ENCODE assay signal across 8 cellular contexts in the genomic region with DNA sequence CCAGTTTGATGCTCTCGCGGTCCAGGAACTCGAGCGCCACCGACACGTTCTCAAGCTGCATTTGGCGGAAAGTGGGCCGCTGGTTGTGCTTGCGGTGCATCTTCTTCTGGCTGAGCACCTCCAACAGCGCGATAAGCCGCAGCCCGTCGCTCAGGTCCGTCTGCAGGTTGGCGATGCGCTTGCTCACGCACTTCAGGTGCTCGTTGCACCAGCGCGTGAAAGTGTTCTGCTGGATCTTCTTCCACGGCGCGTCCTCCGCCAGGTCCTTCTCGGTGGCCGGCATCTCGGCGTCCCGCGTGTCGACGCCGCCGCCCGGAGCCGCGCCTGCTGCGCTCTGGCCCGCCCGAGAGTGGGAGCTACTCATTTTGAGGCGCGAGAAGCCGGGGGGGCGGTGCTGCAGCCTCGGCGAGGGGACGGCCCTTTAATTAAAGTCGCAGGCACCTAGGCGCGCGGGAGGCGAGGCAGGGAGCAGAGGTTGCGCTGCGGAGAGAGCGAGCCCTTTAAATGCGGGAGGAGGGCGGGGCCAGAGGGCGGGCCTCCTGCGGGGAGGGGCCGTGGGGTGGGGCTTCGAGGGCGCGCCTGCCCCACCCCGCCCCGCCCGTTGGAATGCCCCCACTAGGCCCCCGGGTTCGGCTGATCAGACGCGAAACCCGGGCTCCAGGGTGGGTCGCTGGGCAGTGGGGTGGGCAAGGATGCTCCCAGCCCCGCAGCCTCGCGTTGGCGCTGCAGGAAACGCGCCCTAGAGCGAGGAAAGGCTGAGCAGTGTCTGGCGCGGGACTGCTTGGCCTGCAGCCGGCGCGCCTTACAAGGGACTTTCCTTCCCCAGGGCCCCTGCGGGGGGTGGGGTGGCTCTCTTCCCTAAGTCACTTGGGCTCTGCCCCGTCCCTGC. TPM values are rescaled to one million over a fixed set of nuclear protein-coding genes. Genes with fewer than 3 reads are reported as not detected.
A peak's percentile ranks its signal among the peaks of the same experiment; 100 is the strongest.
DNase-seq lines count a peak whose midpoint lies in the region; ATAC-seq and TF ChIP-seq lines count a peak whose summit lies in the region.

No MANE protein-coding gene starts in this region.

- H3K4me1 ChIP-seq in ascending aorta, result peaks cover 7 to 10% of the 10 kb centered on the region in 2 donors
- H3K4me1 ChIP-seq in hepatocyte (ENCODE audit: insufficient read depth), result peaks cover 15% of the 10 kb centered on the region

- no peaks in the 10 kb centered on the region for H3K27me3 Mint-ChIP-seq in T-helper 17 cell

- peaks cover 9% of the 10 kb centered on the region for H3K4me1 Mint-ChIP-seq in T-helper 17 cell

- peaks cover 28% of the 10 kb centered on the region for H3K79me2 ChIP-seq in hepatocyte

- peak overlapping the region; percentile 97 for H3K27ac ChIP-seq in ascending aorta
- peak overlapping the region; percentile 100 for H3K27ac ChIP-seq in hepatocyte

- no peak overlapping the region for H2AFZ ChIP-seq in hepatocyte

- H3K9me2 ChIP-seq in hepatocyte (replicated peaks; ENCODE audit: insufficient read depth), result no peaks in the 10 kb centered on the region

- DNase-seq in GM12865 (ENCODE audit: low read depth), result peak; percentile 95
- peak; percentile 74 for DNase-seq in NCI-H146 treated with DMSO at 0.1 percent for 48 hours (lab: John Stamatoyannopoulos, UW; ENCODE audit: unreplicated experiment)
- peak; percentile 80 to 88 (median 84) for DNase-seq in T-helper 17 cell
- peak; percentile 78 to 95 for DNase-seq in ascending aorta (ENCODE audit: low spot score in 2 of 2)
- DNase-seq in hepatocyte (ENCODE audit: low spot score), result peak; percentile 94
- peak; percentile 86 for DNase-seq in retina

- WGBS in hepatocyte (ENCODE audit: low lambda C conversion rate, missing lambda C conversion rate), result 43% methylated on average over 41 of the region's 87 CpGs

- H3K4me3 ChIP-seq in GM12865 (ENCODE audit: low read depth, low read length) (peak overlapping the region; percentile 88), ascending aorta (peak overlapping the region; percentile 64 to 91), hepatocyte (peak overlapping the region; percentile 49)

- H3K4me2 ChIP-seq in hepatocyte, result peak overlapping the region; percentile 85

- H3K36me3 Mint-ChIP-seq in T-helper 17 cell (ENCODE audit: low read depth), result no peaks in the 10 kb centered on the region

- intact Hi-C loops in ascending aorta (cut with DNase I), result loop anchor here (10.0 kb wide), 1 partner anchor 896 kb away; the partner anchor contains the start of gene HAUS7

- peak; percentile 57 for ATAC-seq in HG02852 (IDR thresholded peaks at IDR 0.05; ENCODE audit: unreplicated experiment)
- peak; percentile 65 for ATAC-seq in T-helper 17 cell
- no peak for ATAC-seq in GM18519 (IDR thresholded peaks at IDR 0.05; ENCODE audit: low FRiP score, unreplicated experiment)

- H3K9me3 ChIP-seq in T-helper 17 cell (ENCODE audit: control insufficient read depth, low read length, poor library complexity, severe bottlenecking) (no peaks in the 10 kb centered on the region), ascending aorta (no peaks in the 10 kb centered on the region), hepatocyte (ENCODE audit: low read depth) (no peaks in the 10 kb centered on the region)

- H3K27ac Mint-ChIP-seq in T-helper 17 cell, result peak overlapping the region; percentile 88

- H4K20me1 ChIP-seq in hepatocyte (ENCODE audit: insufficient read depth, poor library complexity, severe bottlenecking), result peaks cover 7% of the 10 kb centered on the region

- peaks cover 40 to 67% of the 10 kb centered on the region in 2 donors for H3K36me3 ChIP-seq in ascending aorta
- no peaks in the 10 kb centered on the region for H3K36me3 ChIP-seq in hepatocyte (replicated peaks; ENCODE audit: insufficient read depth, low read depth)

- peak overlapping the region; percentile 85 for H3K4me3 Mint-ChIP-seq in T-helper 17 cell

- H3K27me3 ChIP-seq in ascending aorta (no peaks in the 10 kb centered on the region), hepatocyte (no peaks in the 10 kb centered on the region)

- TF ChIP-seq CTCF in GM12865 (IDR thresholded peaks at IDR 0.05; ENCODE audit: insufficient read depth, low read depth, low read length, missing control alignments) (no peak), ascending aorta (IDR thresholded peaks at IDR 0.05) (no peak), hepatocyte (IDR thresholded peaks at IDR 0.05; ENCODE audit: poor library complexity) (no peak)

RNA-seq across cellular contexts. Expression of gene FLNA, which starts 3.3 kb away (rescaled TPM):
- total RNA-seq in T-helper 17 cell (1,000 to 10,000 TPM; 1,780 to 2,536 TPM), ascending aorta (6,152 TPM), hepatocyte (220 and 396 TPM in 2 replicates)
- 468 and 471 TPM in 2 replicates for polyA plus RNA-seq in hepatocyte

RNA-seq across cellular contexts. Expression of gene EMD, which starts 8.0 kb away (rescaled TPM):
- total RNA-seq in T-helper 17 cell (100 to 1,000 TPM; 121 to 132 TPM), ascending aorta (86.3 TPM), hepatocyte (34.2 and 39.4 TPM in 2 replicates)
- polyA plus RNA-seq in hepatocyte, result 61.0 and 65.7 TPM in 2 replicates

RNA-seq across cellular contexts. Expression of gene RPL10, which starts 27.1 kb away (rescaled TPM):
- total RNA-seq in T-helper 17 cell (1,000 to 10,000 TPM; 4,596 to 4,820 TPM), ascending aorta (4,298 TPM), hepatocyte (4,114 and 4,460 TPM in 2 replicates)
- 1,206 and 1,210 TPM in 2 replicates for polyA plus RNA-seq in hepatocyte

RNA-seq across cellular contexts. Expression of gene DNASE1L1, which starts 37.9 kb away (rescaled TPM):
- total RNA-seq in T-helper 17 cell, result 10 to 100 TPM; 20.5 to 22.6 TPM
- total RNA-seq in ascending aorta, result 52.5 TPM
- total RNA-seq in hepatocyte, result 36.1 and 39.7 TPM in 2 replicates
- 22.3 and 22.6 TPM in 2 replicates for polyA plus RNA-seq in hepatocyte

RNA-seq across cellular contexts. Expression of gene TAFAZZIN, which starts 40.2 kb away (rescaled TPM):
- total RNA-seq in T-helper 17 cell (10 to 100 TPM; 84.1 to 95.7 TPM), ascending aorta (33.4 TPM), hepatocyte (25.0 and 26.7 TPM in 2 replicates)
- 41.3 and 69.6 TPM in 2 replicates for polyA plus RNA-seq in hepatocyte
